ENCODE assay signal across 12 cellular contexts in the genomic region with DNA sequence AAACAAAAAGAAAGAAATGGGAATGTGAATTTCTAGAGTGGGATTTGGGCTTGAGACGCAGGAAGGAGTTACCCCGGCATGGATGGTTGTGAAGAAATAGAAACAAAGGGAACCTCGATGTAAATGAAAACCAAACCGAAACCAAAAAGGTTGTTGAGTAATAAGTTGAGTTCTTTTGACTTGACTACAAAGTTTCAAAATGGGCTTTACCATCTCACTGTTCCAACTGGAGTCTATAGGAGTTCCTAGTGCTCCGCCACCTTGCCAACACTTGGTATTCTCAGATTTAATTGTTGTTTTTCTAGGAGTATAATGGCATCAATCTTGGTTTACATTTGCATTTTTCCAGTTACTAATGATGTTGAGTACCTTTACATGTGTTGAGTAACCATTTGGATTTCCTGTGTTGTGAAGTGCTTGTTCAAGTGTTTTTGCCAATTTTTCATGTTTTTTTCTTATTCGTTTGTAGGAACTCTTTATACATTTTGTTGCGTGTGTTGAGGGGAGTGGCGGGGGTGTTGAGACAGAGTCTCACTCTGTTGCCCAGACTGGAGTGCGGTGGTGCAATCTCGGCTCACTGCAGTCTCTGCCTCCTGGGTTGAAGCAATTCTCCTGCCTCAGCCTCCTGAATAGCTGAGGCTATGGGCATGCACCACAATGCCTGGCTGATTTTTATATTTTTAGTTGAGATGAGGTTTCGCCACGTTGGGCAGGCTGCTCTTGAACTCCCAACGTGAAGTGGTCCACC. TPM values are rescaled to one million over a fixed set of nuclear protein-coding genes. Genes with fewer than 3 reads are reported as not detected.
DNase-seq lines count a peak whose midpoint lies in the region; ATAC-seq and TF ChIP-seq lines count a peak whose summit lies in the region.
"Had no signal": no experiment of that assay in that cellular context is flagged by ENCODE, and none has a peak within 500 bp of the region (broad histone marks: within the 10 kb centered on the region; RNA-seq: fewer than 3 reads in every experiment).

No MANE protein-coding gene starts in this region.

- TF ChIP-seq CTCF in natural killer cell (IDR thresholded peaks at IDR 0.05), result no peak

- peak; percentile 56 to 64 for ATAC-seq in natural killer cell treated with Interleukin-12 subunit alpha and Interleukin-12 subunit beta and Interleukin-15 and Interleukin-18, amount 100 ng/mL, for 72 hours
- ATAC-seq in natural killer cell, result no peak
- ATAC-seq in activated T-helper 17 cell treated with anti-CD3 and anti-CD28 coated beads, Interleukin-2, amount 50 U/mL, for 72 hours (replicated peaks), result peak; percentile 92

- TF ChIP-seq POLR2A in erythroblast (IDR thresholded peaks at IDR 0.05; ENCODE audit: low read length), result no peak

- peak overlapping the region; percentile 1 for H3K4me3 Mint-ChIP-seq in natural killer cell treated with Interleukin-12 subunit alpha and Interleukin-12 subunit beta and Interleukin-15 and Interleukin-18, amount 100 ng/mL, for 72 hours
- H3K4me3 Mint-ChIP-seq in natural killer cell, result no peak overlapping the region
- H3K4me3 Mint-ChIP-seq in activated T-helper 17 cell treated with anti-CD3 and anti-CD28 coated beads, Interleukin-2, amount 50 U/mL, for 72 hours, result peak overlapping the region; percentile 62
- H3K4me3 Mint-ChIP-seq: GM23338 had no signal

- intact Hi-C loops in natural killer cell (cut with micrococcal nuclease), result no loop called here

- H3K4me1 Mint-ChIP-seq in natural killer cell treated with Interleukin-12 subunit alpha and Interleukin-12 subunit beta and Interleukin-15 and Interleukin-18, amount 100 ng/mL, for 72 hours (ENCODE audit: low read depth in 2 of 2), result peaks cover 13 to 14% of the 10 kb centered on the region in 2 donors
- peaks cover 4 to 7% of the 10 kb centered on the region in 2 donors for H3K4me1 Mint-ChIP-seq in natural killer cell
- peaks cover 9% of the 10 kb centered on the region for H3K4me1 Mint-ChIP-seq in activated T-helper 17 cell treated with anti-CD3 and anti-CD28 coated beads, Interleukin-2, amount 50 U/mL, for 72 hours

- DNase-seq in natural killer cell treated with Interleukin-12 subunit alpha and Interleukin-12 subunit beta and Interleukin-15 and Interleukin-18, amount 100 ng/mL, for 72 hours (ENCODE audit: low spot score), result no peak
- DNase-seq in natural killer cell (no peak), EL (no peak), erythroblast (lab: John Stamatoyannopoulos, UW) (no peak)
- no peak for DNase-seq in stimulated activated CD8-positive, alpha-beta memory T cell treated with anti-CD3 and anti-CD28 coated beads, Interleukin-4, amount 100 ng/mL, for 48 hours
- DNase-seq: foreskin melanocyte, kidney, NCI-H2029 treated with DMSO at 0.1 percent for 48 hours, small intestine had no signal

- H3K36me3 Mint-ChIP-seq in natural killer cell treated with Interleukin-12 subunit alpha and Interleukin-12 subunit beta and Interleukin-15 and Interleukin-18, amount 100 ng/mL, for 72 hours, result peaks cover 8% of the 10 kb centered on the region
- no peaks in the 10 kb centered on the region for H3K36me3 Mint-ChIP-seq in natural killer cell
- peaks cover 28% of the 10 kb centered on the region for H3K36me3 Mint-ChIP-seq in activated T-helper 17 cell treated with anti-CD3 and anti-CD28 coated beads, Interleukin-2, amount 50 U/mL, for 72 hours (ENCODE audit: low read depth)

- H3K27me3 Mint-ChIP-seq in natural killer cell treated with Interleukin-12 subunit alpha and Interleukin-12 subunit beta and Interleukin-15 and Interleukin-18, amount 100 ng/mL, for 72 hours, result no peaks in the 10 kb centered on the region
- no peaks in the 10 kb centered on the region for H3K27me3 Mint-ChIP-seq in natural killer cell (ENCODE audit: low read depth in 2 of 2)
- no peaks in the 10 kb centered on the region for H3K27me3 Mint-ChIP-seq in activated T-helper 17 cell treated with anti-CD3 and anti-CD28 coated beads, Interleukin-2, amount 50 U/mL, for 72 hours

- no peaks in the 10 kb centered on the region for H3K9me3 Mint-ChIP-seq in natural killer cell treated with Interleukin-12 subunit alpha and Interleukin-12 subunit beta and Interleukin-15 and Interleukin-18, amount 100 ng/mL, for 72 hours
- H3K9me3 Mint-ChIP-seq in natural killer cell, result no peaks in the 10 kb centered on the region
- H3K9me3 Mint-ChIP-seq in activated T-helper 17 cell treated with anti-CD3 and anti-CD28 coated beads, Interleukin-2, amount 50 U/mL, for 72 hours, result no peaks in the 10 kb centered on the region
- H3K9me3 Mint-ChIP-seq: GM23338, nephron had no signal

- H3K27ac Mint-ChIP-seq in natural killer cell treated with Interleukin-12 subunit alpha and Interleukin-12 subunit beta and Interleukin-15 and Interleukin-18, amount 100 ng/mL, for 72 hours, result peak overlapping the region; percentile 6 to 61
- no peak overlapping the region for H3K27ac Mint-ChIP-seq in natural killer cell
- peak overlapping the region; percentile 81 for H3K27ac Mint-ChIP-seq in activated T-helper 17 cell treated with anti-CD3 and anti-CD28 coated beads, Interleukin-2, amount 50 U/mL, for 72 hours
- H3K27ac Mint-ChIP-seq: nephron had no signal

RNA-seq across cellular contexts. Expression of a gene that starts 9.2 kb away (rescaled TPM):
- total RNA-seq in natural killer cell treated with Interleukin-12 subunit alpha and Interleukin-12 subunit beta and Interleukin-15 and Interleukin-18, amount 100 ng/mL, for 72 hours, result 100 to 1,000 TPM; 247 to 423 TPM
- total RNA-seq in natural killer cell, result 100 to 1,000 TPM in 1 of 3 donors, 10 to 100 TPM in 2; 60.2 to 107 (median 63.9) TPM
- total RNA-seq in activated T-helper 17 cell treated with anti-CD3 and anti-CD28 coated beads, Interleukin-2, amount 50 U/mL, for 72 hours, result 100 to 1,000 TPM; 183 to 343 TPM

RNA-seq across cellular contexts. Expression of a gene that starts 12.6 kb away (rescaled TPM):
- 1,000 to 10,000 TPM; 1,106 to 1,518 TPM for total RNA-seq in natural killer cell treated with Interleukin-12 subunit alpha and Interleukin-12 subunit beta and Interleukin-15 and Interleukin-18, amount 100 ng/mL, for 72 hours
- 1,000 to 10,000 TPM; 1,373 to 1,704 (median 1,679) TPM for total RNA-seq in natural killer cell
- 1,000 to 10,000 TPM; 2,155 to 2,438 TPM for total RNA-seq in activated T-helper 17 cell treated with anti-CD3 and anti-CD28 coated beads, Interleukin-2, amount 50 U/mL, for 72 hours

RNA-seq across cellular contexts. Expression of a gene that starts 14.3 kb away (rescaled TPM):
- 1 to 10 TPM; 5.2 to 8.3 TPM for total RNA-seq in natural killer cell treated with Interleukin-12 subunit alpha and Interleukin-12 subunit beta and Interleukin-15 and Interleukin-18, amount 100 ng/mL, for 72 hours
- total RNA-seq in natural killer cell, result 1 to 10 TPM; 2.9 to 5.1 (median 4.0) TPM
- total RNA-seq in activated T-helper 17 cell treated with anti-CD3 and anti-CD28 coated beads, Interleukin-2, amount 50 U/mL, for 72 hours, result 10 to 100 TPM in 1 of 2 donors, 1 to 10 TPM in 1; 7.2 to 11.5 TPM

RNA-seq across cellular contexts. Expression of a gene that starts 21.7 kb away (rescaled TPM):
- total RNA-seq in natural killer cell treated with Interleukin-12 subunit alpha and Interleukin-12 subunit beta and Interleukin-15 and Interleukin-18, amount 100 ng/mL, for 72 hours, result not detected
- total RNA-seq in natural killer cell, result not detected
- total RNA-seq in activated T-helper 17 cell treated with anti-CD3 and anti-CD28 coated beads, Interleukin-2, amount 50 U/mL, for 72 hours, result not detected
- total RNA-seq: GM23338, kidney had no signal

RNA-seq across cellular contexts. Expression of a gene that starts 28.1 kb away (rescaled TPM):
- total RNA-seq in natural killer cell treated with Interleukin-12 subunit alpha and Interleukin-12 subunit beta and Interleukin-15 and Interleukin-18, amount 100 ng/mL, for 72 hours, result under 1 TPM in 1 of 2 donors, not detected in 1; 0.78 TPM
- under 1 TPM; 0.14 to 0.35 (median 0.27) TPM for total RNA-seq in natural killer cell
- total RNA-seq in activated T-helper 17 cell treated with anti-CD3 and anti-CD28 coated beads, Interleukin-2, amount 50 U/mL, for 72 hours, result under 1 TPM; 0.15 to 0.95 TPM

Comparison
In these comparisons a context has a peak if more than half of its experiments do, and no peak if none do; other contexts are left out.
1. ATAC-seq: peak in natural killer cell treated with Interleukin-12 subunit alpha and Interleukin-12 subunit beta and Interleukin-15 and Interleukin-18, amount 100 ng/mL, for 72 hours (2 of 2) and activated T-helper 17 cell treated with anti-CD3 and anti-CD28 coated beads, Interleukin-2, amount 50 U/mL, for 72 hours (single experiment); none in natural killer cell (0 of 3).
2. H3K27ac Mint-ChIP-seq: peak in natural killer cell treated with Interleukin-12 subunit alpha and Interleukin-12 subunit beta and Interleukin-15 and Interleukin-18, amount 100 ng/mL, for 72 hours (2 of 2) and activated T-helper 17 cell treated with anti-CD3 and anti-CD28 coated beads, Interleukin-2, amount 50 U/mL, for 72 hours (single experiment); none in natural killer cell (0 of 2).